Comparison of ENCODE assay signal across 1 cellular context in genomic region chr1:18484276-18484675, GRCh38.
TF ChIP-seq lines count a peak whose summit lies in the region.

No MANE protein-coding gene starts in this region.

TF ChIP-seq in H1, 55 proteins besides CTCF, POLR2A, EP300 and RAD21:
- TF ChIP-seq JUND (IDR thresholded peaks at IDR 0.05; ENCODE audit: low read length) = no peak
- TF ChIP-seq JUN (IDR thresholded peaks at IDR 0.05; ENCODE audit: low read depth, low read length) = no peak
- no peak for TF ChIP-seq SIN3A (conservative IDR thresholded peaks at IDR 0.05 in 1 of 2, IDR thresholded peaks at IDR 0.05 in 1 of 2; ENCODE audit: low read depth in 1 of 2, low read length in 2 of 2)
- TF ChIP-seq TEAD4 (IDR thresholded peaks at IDR 0.05; ENCODE audit: low read depth, low read length) = no peak
- no peak for TF ChIP-seq CREB1 (IDR thresholded peaks at IDR 0.05)
- no peak for TF ChIP-seq SP2 (IDR thresholded peaks at IDR 0.05; ENCODE audit: low read length)
- no peak for TF ChIP-seq PHF8 (conservative IDR thresholded peaks at IDR 0.05; ENCODE audit: low read depth, low read length)
- TF ChIP-seq RFX5 (IDR thresholded peaks at IDR 0.05; ENCODE audit: borderline replicate concordance, low read depth, low read length) = no peak
- TF ChIP-seq, protein P1, sequence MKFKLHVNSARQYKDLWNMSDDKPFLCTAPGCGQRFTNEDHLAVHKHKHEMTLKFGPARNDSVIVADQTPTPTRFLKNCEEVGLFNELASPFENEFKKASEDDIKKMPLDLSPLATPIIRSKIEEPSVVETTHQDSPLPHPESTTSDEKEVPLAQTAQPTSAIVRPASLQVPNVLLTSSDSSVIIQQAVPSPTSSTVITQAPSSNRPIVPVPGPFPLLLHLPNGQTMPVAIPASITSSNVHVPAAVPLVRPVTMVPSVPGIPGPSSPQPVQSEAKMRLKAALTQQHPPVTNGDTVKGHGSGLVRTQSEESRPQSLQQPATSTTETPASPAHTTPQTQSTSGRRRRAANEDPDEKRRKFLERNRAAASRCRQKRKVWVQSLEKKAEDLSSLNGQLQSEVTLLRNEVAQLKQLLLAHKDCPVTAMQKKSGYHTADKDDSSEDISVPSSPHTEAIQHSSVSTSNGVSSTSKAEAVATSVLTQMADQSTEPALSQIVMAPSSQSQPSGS (IDR thresholded peaks at IDR 0.05; ENCODE audit: low read length) = no peak
- no peak for TF ChIP-seq USF2 (IDR thresholded peaks at IDR 0.05; ENCODE audit: low read length)
- TF ChIP-seq CTBP2 (IDR thresholded peaks at IDR 0.05; ENCODE audit: borderline replicate concordance, insufficient read depth, insufficient read length, low read length) = no peak
- no peak for TF ChIP-seq GABPA (IDR thresholded peaks at IDR 0.05; ENCODE audit: borderline replicate concordance, insufficient read depth, low read length)
- TF ChIP-seq HDAC2 (IDR thresholded peaks at IDR 0.05; ENCODE audit: borderline replicate concordance in 1 of 2, low read depth in 2 of 2, low read length in 2 of 2) = no peak
- TF ChIP-seq CHD1 (IDR thresholded peaks at IDR 0.05; ENCODE audit: low read depth, low read length) = no peak
- TF ChIP-seq SIRT6 (IDR thresholded peaks at IDR 0.05; ENCODE audit: low read length) = no peak
- TF ChIP-seq CBX5 (IDR thresholded peaks at IDR 0.05; ENCODE audit: low read depth, low read length) = no peak
- TF ChIP-seq BACH1 (IDR thresholded peaks at IDR 0.05; ENCODE audit: low read length) = no peak
- no peak for TF ChIP-seq SRF (IDR thresholded peaks at IDR 0.05; ENCODE audit: low read depth, low read length)
